In genomic region chr1:154973344-154974085, GRCh38 we compare ENCODE assay signal across 1 cellular context.
A peak's percentile ranks its signal among the peaks of the same experiment; 100 is the strongest.
TF ChIP-seq lines count a peak whose summit lies in the region.

No MANE protein-coding gene starts in this region.

TF ChIP-seq in HepG2, 621 proteins besides CTCF, POLR2A, EP300 and RAD21 (continued from another document):
- TF ChIP-seq, protein P1, sequence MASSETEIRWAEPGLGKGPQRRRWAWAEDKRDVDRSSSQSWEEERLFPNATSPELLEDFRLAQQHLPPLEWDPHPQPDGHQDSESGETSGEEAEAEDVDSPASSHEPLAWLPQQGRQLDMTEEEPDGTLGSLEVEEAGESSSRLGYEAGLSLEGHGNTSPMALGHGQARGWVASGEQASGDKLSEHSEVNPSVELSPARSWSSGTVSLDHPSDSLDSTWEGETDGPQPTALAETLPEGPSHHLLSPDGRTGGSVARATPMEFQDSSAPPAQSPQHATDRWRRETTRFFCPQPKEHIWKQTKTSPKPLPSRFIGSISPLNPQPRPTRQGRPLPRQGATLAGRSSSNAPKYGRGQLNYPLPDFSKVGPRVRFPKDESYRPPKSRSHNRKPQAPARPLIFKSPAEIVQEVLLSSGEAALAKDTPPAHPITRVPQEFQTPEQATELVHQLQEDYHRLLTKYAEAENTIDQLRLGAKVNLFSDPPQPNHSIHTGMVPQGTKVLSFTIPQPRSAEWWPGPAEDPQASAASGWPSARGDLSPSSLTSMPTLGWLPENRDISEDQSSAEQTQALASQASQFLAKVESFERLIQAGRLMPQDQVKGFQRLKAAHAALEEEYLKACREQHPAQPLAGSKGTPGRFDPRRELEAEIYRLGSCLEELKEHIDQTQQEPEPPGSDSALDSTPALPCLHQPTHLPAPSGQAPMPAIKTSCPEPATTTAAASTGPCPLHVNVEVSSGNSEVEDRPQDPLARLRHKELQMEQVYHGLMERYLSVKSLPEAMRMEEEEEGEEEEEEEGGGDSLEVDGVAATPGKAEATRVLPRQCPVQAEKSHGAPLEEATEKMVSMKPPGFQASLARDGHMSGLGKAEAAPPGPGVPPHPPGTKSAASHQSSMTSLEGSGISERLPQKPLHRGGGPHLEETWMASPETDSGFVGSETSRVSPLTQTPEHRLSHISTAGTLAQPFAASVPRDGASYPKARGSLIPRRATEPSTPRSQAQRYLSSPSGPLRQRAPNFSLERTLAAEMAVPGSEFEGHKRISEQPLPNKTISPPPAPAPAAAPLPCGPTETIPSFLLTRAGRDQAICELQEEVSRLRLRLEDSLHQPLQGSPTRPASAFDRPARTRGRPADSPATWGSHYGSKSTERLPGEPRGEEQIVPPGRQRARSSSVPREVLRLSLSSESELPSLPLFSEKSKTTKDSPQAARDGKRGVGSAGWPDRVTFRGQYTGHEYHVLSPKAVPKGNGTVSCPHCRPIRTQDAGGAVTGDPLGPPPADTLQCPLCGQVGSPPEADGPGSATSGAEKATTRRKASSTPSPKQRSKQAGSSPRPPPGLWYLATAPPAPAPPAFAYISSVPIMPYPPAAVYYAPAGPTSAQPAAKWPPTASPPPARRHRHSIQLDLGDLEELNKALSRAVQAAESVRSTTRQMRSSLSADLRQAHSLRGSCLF (CRISPR knock-in tag; IDR thresholded peaks at IDR 0.05; ENCODE audit: borderline replicate concordance), result no peak
- TF ChIP-seq, protein P2, sequence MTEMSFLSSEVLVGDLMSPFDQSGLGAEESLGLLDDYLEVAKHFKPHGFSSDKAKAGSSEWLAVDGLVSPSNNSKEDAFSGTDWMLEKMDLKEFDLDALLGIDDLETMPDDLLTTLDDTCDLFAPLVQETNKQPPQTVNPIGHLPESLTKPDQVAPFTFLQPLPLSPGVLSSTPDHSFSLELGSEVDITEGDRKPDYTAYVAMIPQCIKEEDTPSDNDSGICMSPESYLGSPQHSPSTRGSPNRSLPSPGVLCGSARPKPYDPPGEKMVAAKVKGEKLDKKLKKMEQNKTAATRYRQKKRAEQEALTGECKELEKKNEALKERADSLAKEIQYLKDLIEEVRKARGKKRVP (CRISPR knock-in tag; IDR thresholded peaks at IDR 0.05), result no peak; a peak in 1 of 4 replicates
- no peak for TF ChIP-seq PRDM4 (CRISPR knock-in tag; IDR thresholded peaks at IDR 0.05; ENCODE audit: borderline replicate concordance)
- TF ChIP-seq CBX2 (IDR thresholded peaks at IDR 0.05; ENCODE audit: low read depth, low read length), result no peak
- no peak for TF ChIP-seq CBX2 (CRISPR knock-in tag; IDR thresholded peaks at IDR 0.05; ENCODE audit: low read depth)
- no peak for TF ChIP-seq SPEN (CRISPR knock-in tag; IDR thresholded peaks at IDR 0.05; ENCODE audit: low read depth)
- no peak for TF ChIP-seq CENPT (CRISPR knock-in tag; IDR thresholded peaks at IDR 0.05; ENCODE audit: low read depth)
- TF ChIP-seq, protein P3, sequence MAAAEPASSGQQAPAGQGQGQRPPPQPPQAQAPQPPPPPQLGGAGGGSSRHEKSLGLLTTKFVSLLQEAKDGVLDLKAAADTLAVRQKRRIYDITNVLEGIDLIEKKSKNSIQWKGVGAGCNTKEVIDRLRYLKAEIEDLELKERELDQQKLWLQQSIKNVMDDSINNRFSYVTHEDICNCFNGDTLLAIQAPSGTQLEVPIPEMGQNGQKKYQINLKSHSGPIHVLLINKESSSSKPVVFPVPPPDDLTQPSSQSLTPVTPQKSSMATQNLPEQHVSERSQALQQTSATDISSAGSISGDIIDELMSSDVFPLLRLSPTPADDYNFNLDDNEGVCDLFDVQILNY (CRISPR knock-in tag; conservative IDR thresholded peaks at IDR 0.05), result no peak
- no peak; the same call in 1 of the 2 replicates for TF ChIP-seq ZNF724P (CRISPR knock-in tag; IDR thresholded peaks at IDR 0.05; ENCODE audit: borderline replicate concordance)
- TF ChIP-seq, protein P4, sequence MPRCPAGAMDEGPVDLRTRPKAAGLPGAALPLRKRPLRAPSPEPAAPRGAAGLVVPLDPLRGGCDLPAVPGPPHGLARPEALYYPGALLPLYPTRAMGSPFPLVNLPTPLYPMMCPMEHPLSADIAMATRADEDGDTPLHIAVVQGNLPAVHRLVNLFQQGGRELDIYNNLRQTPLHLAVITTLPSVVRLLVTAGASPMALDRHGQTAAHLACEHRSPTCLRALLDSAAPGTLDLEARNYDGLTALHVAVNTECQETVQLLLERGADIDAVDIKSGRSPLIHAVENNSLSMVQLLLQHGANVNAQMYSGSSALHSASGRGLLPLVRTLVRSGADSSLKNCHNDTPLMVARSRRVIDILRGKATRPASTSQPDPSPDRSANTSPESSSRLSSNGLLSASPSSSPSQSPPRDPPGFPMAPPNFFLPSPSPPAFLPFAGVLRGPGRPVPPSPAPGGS (CRISPR knock-in tag; IDR thresholded peaks at IDR 0.05), result no peak
- peak; percentile 43; the same call in 1 of the 2 replicates for TF ChIP-seq NCOR1 (IDR thresholded peaks at IDR 0.05; ENCODE audit: borderline replicate concordance, low read length)
- TF ChIP-seq ZNF746 (CRISPR knock-in tag; IDR thresholded peaks at IDR 0.05), result 0 out of 2 replicates have a peak, but pooled peaks have one; percentile 81
- TF ChIP-seq RARG (CRISPR knock-in tag; IDR thresholded peaks at IDR 0.05; ENCODE audit: low read depth), result no peak
- peak; percentile 93 for TF ChIP-seq PPARG (CRISPR knock-in tag; conservative IDR thresholded peaks at IDR 0.05)
- TF ChIP-seq ZNF432 (CRISPR knock-in tag; IDR thresholded peaks at IDR 0.05; ENCODE audit: borderline replicate concordance), result no peak
- no peak for TF ChIP-seq ZNF891 (CRISPR knock-in tag; IDR thresholded peaks at IDR 0.05)
- no peak for TF ChIP-seq ETV5 (CRISPR knock-in tag; IDR thresholded peaks at IDR 0.05; ENCODE audit: borderline replicate concordance)
- no peak for TF ChIP-seq ATF3 (CRISPR knock-in tag; IDR thresholded peaks at IDR 0.05)
- TF ChIP-seq MZF1 (CRISPR knock-in tag; IDR thresholded peaks at IDR 0.05; ENCODE audit: borderline replicate concordance), result no peak
- TF ChIP-seq SMAD3 (CRISPR knock-in tag; IDR thresholded peaks at IDR 0.05), result no peak
- TF ChIP-seq NFIC (IDR thresholded peaks at IDR 0.05; ENCODE audit: low read length), result peak; percentile 25; the same call in 1 of the 2 replicates
- TF ChIP-seq ZNF713 (CRISPR knock-in tag; IDR thresholded peaks at IDR 0.05), result no peak
- no peak for TF ChIP-seq CEBPB (IDR thresholded peaks at IDR 0.05; ENCODE audit: borderline replicate concordance, low read depth, low read length)
- TF ChIP-seq SP4 (CRISPR knock-in tag; IDR thresholded peaks at IDR 0.05), result peak; percentile 41; the same call in 1 of the 2 replicates
- no peak for TF ChIP-seq ZNF678 (CRISPR knock-in tag; IDR thresholded peaks at IDR 0.05)
- no peak for TF ChIP-seq RFXANK (CRISPR knock-in tag; IDR thresholded peaks at IDR 0.05)
- no peak for TF ChIP-seq ZBTB34 (CRISPR knock-in tag; IDR thresholded peaks at IDR 0.05)
- no peak; the same call in 1 of the 2 replicates for TF ChIP-seq CREM (IDR thresholded peaks at IDR 0.05)
- no peak for TF ChIP-seq CREM (CRISPR knock-in tag; IDR thresholded peaks at IDR 0.05)
- TF ChIP-seq, protein P5, sequence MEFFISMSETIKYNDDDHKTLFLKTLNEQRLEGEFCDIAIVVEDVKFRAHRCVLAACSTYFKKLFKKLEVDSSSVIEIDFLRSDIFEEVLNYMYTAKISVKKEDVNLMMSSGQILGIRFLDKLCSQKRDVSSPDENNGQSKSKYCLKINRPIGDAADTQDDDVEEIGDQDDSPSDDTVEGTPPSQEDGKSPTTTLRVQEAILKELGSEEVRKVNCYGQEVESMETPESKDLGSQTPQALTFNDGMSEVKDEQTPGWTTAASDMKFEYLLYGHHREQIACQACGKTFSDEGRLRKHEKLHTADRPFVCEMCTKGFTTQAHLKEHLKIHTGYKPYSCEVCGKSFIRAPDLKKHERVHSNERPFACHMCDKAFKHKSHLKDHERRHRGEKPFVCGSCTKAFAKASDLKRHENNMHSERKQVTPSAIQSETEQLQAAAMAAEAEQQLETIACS (CRISPR knock-in tag; IDR thresholded peaks at IDR 0.05), result no peak
- TF ChIP-seq, protein P6, sequence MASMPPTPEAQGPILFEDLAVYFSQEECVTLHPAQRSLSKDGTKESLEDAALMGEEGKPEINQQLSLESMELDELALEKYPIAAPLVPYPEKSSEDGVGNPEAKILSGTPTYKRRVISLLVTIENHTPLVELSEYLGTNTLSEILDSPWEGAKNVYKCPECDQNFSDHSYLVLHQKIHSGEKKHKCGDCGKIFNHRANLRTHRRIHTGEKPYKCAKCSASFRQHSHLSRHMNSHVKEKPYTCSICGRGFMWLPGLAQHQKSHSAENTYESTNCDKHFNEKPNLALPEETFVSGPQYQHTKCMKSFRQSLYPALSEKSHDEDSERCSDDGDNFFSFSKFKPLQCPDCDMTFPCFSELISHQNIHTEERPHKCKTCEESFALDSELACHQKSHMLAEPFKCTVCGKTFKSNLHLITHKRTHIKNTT (CRISPR knock-in tag; IDR thresholded peaks at IDR 0.05), result no peak
- TF ChIP-seq PAF1 (CRISPR knock-in tag; IDR thresholded peaks at IDR 0.05), result no peak
- peak; percentile 74 for TF ChIP-seq TBL1XR1 (IDR thresholded peaks at IDR 0.05; ENCODE audit: borderline replicate concordance, low read length, partially characterized antibody)
- no peak for TF ChIP-seq GTF3A (CRISPR knock-in tag; conservative IDR thresholded peaks at IDR 0.05)
- no peak for TF ChIP-seq NFRKB (IDR thresholded peaks at IDR 0.05)
- TF ChIP-seq ATF7 (IDR thresholded peaks at IDR 0.05), result no peak
- TF ChIP-seq ATF7 (CRISPR knock-in tag; IDR thresholded peaks at IDR 0.05), result no peak
- TF ChIP-seq JARID2 (CRISPR knock-in tag; IDR thresholded peaks at IDR 0.05; ENCODE audit: insufficient replicate concordance), result no peak
- TF ChIP-seq TBX2 (CRISPR knock-in tag; IDR thresholded peaks at IDR 0.05; ENCODE audit: borderline replicate concordance), result no peak
- TF ChIP-seq GPBP1L1 (CRISPR knock-in tag; IDR thresholded peaks at IDR 0.05), result no peak
- no peak for TF ChIP-seq ZNF33B (CRISPR knock-in tag; IDR thresholded peaks at IDR 0.05)
- no peak for TF ChIP-seq MAFG (CRISPR knock-in tag; IDR thresholded peaks at IDR 0.05)
- TF ChIP-seq, protein P7, sequence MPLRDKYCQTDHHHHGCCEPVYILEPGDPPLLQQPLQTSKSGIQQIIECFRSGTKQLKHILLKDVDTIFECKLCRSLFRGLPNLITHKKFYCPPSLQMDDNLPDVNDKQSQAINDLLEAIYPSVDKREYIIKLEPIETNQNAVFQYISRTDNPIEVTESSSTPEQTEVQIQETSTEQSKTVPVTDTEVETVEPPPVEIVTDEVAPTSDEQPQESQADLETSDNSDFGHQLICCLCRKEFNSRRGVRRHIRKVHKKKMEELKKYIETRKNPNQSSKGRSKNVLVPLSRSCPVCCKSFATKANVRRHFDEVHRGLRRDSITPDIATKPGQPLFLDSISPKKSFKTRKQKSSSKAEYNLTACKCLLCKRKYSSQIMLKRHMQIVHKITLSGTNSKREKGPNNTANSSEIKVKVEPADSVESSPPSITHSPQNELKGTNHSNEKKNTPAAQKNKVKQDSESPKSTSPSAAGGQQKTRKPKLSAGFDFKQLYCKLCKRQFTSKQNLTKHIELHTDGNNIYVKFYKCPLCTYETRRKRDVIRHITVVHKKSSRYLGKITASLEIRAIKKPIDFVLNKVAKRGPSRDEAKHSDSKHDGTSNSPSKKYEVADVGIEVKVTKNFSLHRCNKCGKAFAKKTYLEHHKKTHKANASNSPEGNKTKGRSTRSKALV (CRISPR knock-in tag; IDR thresholded peaks at IDR 0.05), result no peak
- no peak for TF ChIP-seq HIVEP1 (CRISPR knock-in tag; IDR thresholded peaks at IDR 0.05)
- no peak for TF ChIP-seq RFXAP (CRISPR knock-in tag; IDR thresholded peaks at IDR 0.05; ENCODE audit: borderline replicate concordance)
- TF ChIP-seq ZNF343 (CRISPR knock-in tag; IDR thresholded peaks at IDR 0.05), result no peak
- no peak for TF ChIP-seq HNRNPL (IDR thresholded peaks at IDR 0.05; ENCODE audit: low read depth, low read length)
